16 cellular contexts compared by ENCODE assay signal in genomic region chr2:121287956-121288355, GRCh38. TPM values are rescaled to one million over a fixed set of nuclear protein-coding genes. Genes with fewer than 3 reads are reported as not detected.
DNase-seq lines count a peak whose midpoint lies in the region; ATAC-seq and TF ChIP-seq lines count a peak whose summit lies in the region.
"Had no signal": no experiment of that assay in that cellular context is flagged by ENCODE, and none has a peak within 500 bp of the region (broad histone marks: within the 10 kb centered on the region; RNA-seq: fewer than 3 reads in every experiment).

No MANE protein-coding gene starts in this region.

- no peak for TF ChIP-seq CTCF in osteocyte (IDR thresholded peaks at IDR 0.05)
- no peak for TF ChIP-seq CTCF in osteoblast (IDR thresholded peaks at IDR 0.05; ENCODE audit: extremely low read depth, low read depth, low read length)

- peak; percentile 33 for DNase-seq in activated CD8-positive, alpha-beta memory T cell treated with anti-CD3 and anti-CD28 coated beads, Interleukin-2, amount 10 ng/mL, durations not matched to agents 7 days and 5 days
- DNase-seq in activated CD8-positive, alpha-beta memory T cell treated with anti-CD3 and anti-CD28 coated beads, Interleukin-2, amount 50 U/mL, for 48 hours, result no peak
- peak; percentile 1 for DNase-seq in H7
- DNase-seq in osteocyte (ENCODE audit: extremely low spot score, unreplicated experiment), result peak; percentile 73
- no peak for DNase-seq in T-helper 2 cell treated with Interferon-gamma antibody and Interleukin-4, amounts not matched to agents 5 μg/mL and 100 μg/mL, for 36 hours (ENCODE audit: low spot score)
- no peak for DNase-seq in NCI-H2081 (lab: John Stamatoyannopoulos, UW)
- no peak for DNase-seq in osteoblast (ENCODE audit: insufficient read length, low spot score, missing footprints)
- DNase-seq: CD4-positive, alpha-beta T cell; DMS153; DMS79; HFFc6 had no signal

- H3K4me3 ChIP-seq in H7 (ENCODE audit: insufficient read depth, low read depth, low read length), result no peak overlapping the region
- no peak overlapping the region for H3K4me3 ChIP-seq in osteoblast (ENCODE audit: insufficient read depth, low read length)
- H3K4me3 ChIP-seq: A549, GM23338 had no signal

- H3K27me3 Mint-ChIP-seq in activated CD8-positive, alpha-beta memory T cell treated with anti-CD3 and anti-CD28 coated beads, Interleukin-2, amount 10 ng/mL, durations not matched to agents 7 days and 5 days, result peaks cover 28% of the 10 kb centered on the region
- H3K27me3 Mint-ChIP-seq in osteocyte (ENCODE audit: unreplicated experiment), result peaks cover 41% of the 10 kb centered on the region
- peaks cover 37% of the 10 kb centered on the region for H3K27me3 Mint-ChIP-seq in T-helper 2 cell treated with Interferon-gamma antibody and Interleukin-4, amounts not matched to agents 5 μg/mL and 100 μg/mL, for 36 hours (ENCODE audit: low read depth)

- H3K27ac ChIP-seq in osteoblast (ENCODE audit: low read depth, low read length), result no peak overlapping the region
- H3K27ac ChIP-seq: 22Rv1, A549, HL-60 had no signal

- H3K4me3 Mint-ChIP-seq in activated CD8-positive, alpha-beta memory T cell treated with anti-CD3 and anti-CD28 coated beads, Interleukin-2, amount 10 ng/mL, durations not matched to agents 7 days and 5 days, result no peak overlapping the region
- H3K4me3 Mint-ChIP-seq in osteocyte (ENCODE audit: unreplicated experiment), result no peak overlapping the region
- no peak overlapping the region for H3K4me3 Mint-ChIP-seq in T-helper 2 cell treated with Interferon-gamma antibody and Interleukin-4, amounts not matched to agents 5 μg/mL and 100 μg/mL, for 36 hours
- H3K4me3 Mint-ChIP-seq: CD4-positive, alpha-beta T cell; GM23338; HFFc6 had no signal

- no peaks in the 10 kb centered on the region for H3K9me3 Mint-ChIP-seq in activated CD8-positive, alpha-beta memory T cell treated with anti-CD3 and anti-CD28 coated beads, Interleukin-2, amount 10 ng/mL, durations not matched to agents 7 days and 5 days (ENCODE audit: low read depth)
- H3K9me3 Mint-ChIP-seq in osteocyte (ENCODE audit: unreplicated experiment), result no peaks in the 10 kb centered on the region
- no peaks in the 10 kb centered on the region for H3K9me3 Mint-ChIP-seq in T-helper 2 cell treated with Interferon-gamma antibody and Interleukin-4, amounts not matched to agents 5 μg/mL and 100 μg/mL, for 36 hours
- H3K9me3 Mint-ChIP-seq: CD4-positive, alpha-beta T cell; GM23338; HFFc6 had no signal

- H3K36me3 ChIP-seq in H7 (replicated peaks; ENCODE audit: control insufficient read depth, insufficient read depth, low read length) (no peaks in the 10 kb centered on the region), osteoblast (ENCODE audit: insufficient read depth, low read length) (no peaks in the 10 kb centered on the region)

- no peaks in the 10 kb centered on the region for H3K79me2 ChIP-seq in osteoblast (ENCODE audit: insufficient read depth, low read length)

- no peak overlapping the region for H2AFZ ChIP-seq in osteoblast (ENCODE audit: low read length)
- H2AFZ ChIP-seq: GM23338 had no signal

- no peak overlapping the region for H3K4me2 ChIP-seq in osteoblast (ENCODE audit: insufficient read depth, low read length)
- H3K4me2 ChIP-seq: A549, GM23338 had no signal

- no peak for ATAC-seq in activated CD8-positive, alpha-beta memory T cell treated with anti-CD3 and anti-CD28 coated beads, Interleukin-2, amount 10 ng/mL, durations not matched to agents 7 days and 5 days
- ATAC-seq: A549, GM23338, HCT116 had no signal

- H3K27ac Mint-ChIP-seq in activated CD8-positive, alpha-beta memory T cell treated with anti-CD3 and anti-CD28 coated beads, Interleukin-2, amount 10 ng/mL, durations not matched to agents 7 days and 5 days, result no peak overlapping the region
- no peak overlapping the region for H3K27ac Mint-ChIP-seq in osteocyte (ENCODE audit: unreplicated experiment)
- no peak overlapping the region for H3K27ac Mint-ChIP-seq in T-helper 2 cell treated with Interferon-gamma antibody and Interleukin-4, amounts not matched to agents 5 μg/mL and 100 μg/mL, for 36 hours
- H3K27ac Mint-ChIP-seq: CD4-positive, alpha-beta T cell; GM23338; HFFc6 had no signal

- CTCF ChIA-PET in activated CD8-positive, alpha-beta memory T cell treated with anti-CD3 and anti-CD28 coated beads, Interleukin-2, amount 10 ng/mL, durations not matched to agents 7 days and 5 days (lab: Charles Lee), result interaction anchor here (1.4 kb wide), 1 partner anchor 68 kb away, joined by 4 read pairs; no protein-coding TSS in a partner anchor

- no peaks in the 10 kb centered on the region for H3K9me3 ChIP-seq in osteoblast (ENCODE audit: low read depth, low read length)
- H3K9me3 ChIP-seq: A549 had no signal

- no peaks in the 10 kb centered on the region for H3K36me3 Mint-ChIP-seq in activated CD8-positive, alpha-beta memory T cell treated with anti-CD3 and anti-CD28 coated beads, Interleukin-2, amount 10 ng/mL, durations not matched to agents 7 days and 5 days
- H3K36me3 Mint-ChIP-seq in osteocyte (ENCODE audit: unreplicated experiment), result no peaks in the 10 kb centered on the region
- H3K36me3 Mint-ChIP-seq in T-helper 2 cell treated with Interferon-gamma antibody and Interleukin-4, amounts not matched to agents 5 μg/mL and 100 μg/mL, for 36 hours (ENCODE audit: low read depth), result no peaks in the 10 kb centered on the region

- no peaks in the 10 kb centered on the region for H4K20me1 ChIP-seq in osteoblast (ENCODE audit: insufficient read depth, low read length)

- H3K4me1 ChIP-seq in osteoblast (ENCODE audit: insufficient read depth, low read length), result no peaks in the 10 kb centered on the region

- H3K4me1 Mint-ChIP-seq in activated CD8-positive, alpha-beta memory T cell treated with anti-CD3 and anti-CD28 coated beads, Interleukin-2, amount 10 ng/mL, durations not matched to agents 7 days and 5 days, result peaks cover 4% of the 10 kb centered on the region
- peaks cover 9% of the 10 kb centered on the region for H3K4me1 Mint-ChIP-seq in osteocyte (ENCODE audit: unreplicated experiment)
- peaks cover 3% of the 10 kb centered on the region for H3K4me1 Mint-ChIP-seq in T-helper 2 cell treated with Interferon-gamma antibody and Interleukin-4, amounts not matched to agents 5 μg/mL and 100 μg/mL, for 36 hours (ENCODE audit: low read depth)

- H3K27me3 ChIP-seq in H7 (ENCODE audit: control insufficient read depth, insufficient read depth, low read length), result peaks cover 21% of the 10 kb centered on the region
- peaks cover 28% of the 10 kb centered on the region for H3K27me3 ChIP-seq in osteoblast (ENCODE audit: insufficient read depth, low read length)

RNA-seq across cellular contexts. Expression of gene TFCP2L1, which starts 3.0 kb away (rescaled TPM):
- under 1 TPM; 0.06 to 0.14 TPM for total RNA-seq in activated CD8-positive, alpha-beta memory T cell treated with anti-CD3 and anti-CD28 coated beads, Interleukin-2, amount 10 ng/mL, durations not matched to agents 7 days and 5 days
- total RNA-seq in H7 (2014; rRNA removed; shearing (Covaris generic)), result 1.2 and 1.6 TPM in 2 replicates
- total RNA-seq in osteocyte (not detected in 2 replicates), osteoblast (under 0.01 TPM in 1 of 2 replicates, not detected in the other)

Comparison
In these comparisons a context has a peak if more than half of its experiments do, and no peak if none do; other contexts are left out.
1. DNase-seq: peak in activated CD8-positive, alpha-beta memory T cell treated with anti-CD3 and anti-CD28 coated beads, Interleukin-2, amount 10 ng/mL, durations not matched to agents 7 days and 5 days (single experiment), H7 (single experiment) and osteocyte (single experiment); none in activated CD8-positive, alpha-beta memory T cell treated with anti-CD3 and anti-CD28 coated beads, Interleukin-2, amount 50 U/mL, for 48 hours (single experiment), T-helper 2 cell treated with Interferon-gamma antibody and Interleukin-4, amounts not matched to agents 5 μg/mL and 100 μg/mL, for 36 hours (single experiment), NCI-H2081 (0 of 2) and osteoblast (single experiment).